In genomic region chr19:18282788-18283141, GRCh38 we compare ENCODE assay signal across 1 cellular context.
TF ChIP-seq lines count a peak whose summit lies in the region.

No MANE protein-coding gene starts in this region.

TF ChIP-seq in K562, 482 proteins besides CTCF, POLR2A, EP300 and RAD21 (continued from another document and continues in another):
- TF ChIP-seq MGA (IDR thresholded peaks at IDR 0.05) (peak; percentile 80), ZNF165 (CRISPR knock-in tag; IDR thresholded peaks at IDR 0.05; ENCODE audit: borderline replicate concordance) (no peak), TRIM25 (IDR thresholded peaks at IDR 0.05; ENCODE audit: borderline replicate concordance) (no peak), GTF2A2 (tag; IDR thresholded peaks at IDR 0.05) (no peak), TARDBP (IDR thresholded peaks at IDR 0.05) (no peak), ZNF77 (CRISPR knock-in tag; IDR thresholded peaks at IDR 0.05) (no peak), C11orf30 (IDR thresholded peaks at IDR 0.05; ENCODE audit: low read depth) (no peak), ZNF561 (CRISPR knock-in tag; conservative IDR thresholded peaks at IDR 0.05) (no peak), ATF2 (CRISPR knock-in tag; IDR thresholded peaks at IDR 0.05) (no peak), ZNF398 (CRISPR knock-in tag; IDR thresholded peaks at IDR 0.05) (no peak), ZNF143 (CRISPR knock-in tag; IDR thresholded peaks at IDR 0.05) (no peak), RFX1 (IDR thresholded peaks at IDR 0.05) (no peak), FOXP1 (CRISPR knock-in tag; IDR thresholded peaks at IDR 0.05) (no peak), BCL6 (CRISPR knock-in tag; IDR thresholded peaks at IDR 0.05) (no peak), ARID3A (IDR thresholded peaks at IDR 0.05; ENCODE audit: borderline replicate concordance, low read depth, low read length) (no peak), STAG1 (CRISPR knock-in tag; IDR thresholded peaks at IDR 0.05; ENCODE audit: borderline replicate concordance) (no peak), HDAC1 (IDR thresholded peaks at IDR 0.05) (peak in 1 of 2 experiments; percentile 87; a peak in 2 of 4 replicates), L3MBTL2 (IDR thresholded peaks at IDR 0.05) (peak; percentile 64; the same call in 1 of the 2 replicates), ZNF184 (CRISPR knock-in tag; IDR thresholded peaks at IDR 0.05) (no peak), LCOR (CRISPR knock-in tag; IDR thresholded peaks at IDR 0.05) (no peak), GTF2F1 (IDR thresholded peaks at IDR 0.05; ENCODE audit: low read depth, low read length) (no peak), HOMEZ (CRISPR knock-in tag; IDR thresholded peaks at IDR 0.05) (no peak), ID3 (CRISPR knock-in tag; IDR thresholded peaks at IDR 0.05) (no peak), ID3 (tag; IDR thresholded peaks at IDR 0.05) (0 out of 2 replicates have a peak, but pooled peaks have one; percentile 22), HMGN3 (IDR thresholded peaks at IDR 0.05; ENCODE audit: borderline replicate concordance, extremely low read depth, insufficient read length, low read depth, low read length) (peak; percentile 40), NFIC (IDR thresholded peaks at IDR 0.05) (peak; percentile 8; the same call in 1 of the 2 replicates), RAD51 (IDR thresholded peaks at IDR 0.05; ENCODE audit: borderline replicate concordance, low read depth) (no peak), JUN (IDR thresholded peaks at IDR 0.05; ENCODE audit: borderline replicate concordance, low read depth, low read length) (no peak), JUN (CRISPR knock-in tag; IDR thresholded peaks at IDR 0.05; ENCODE audit: borderline replicate concordance) (no peak), PHF20 (IDR thresholded peaks at IDR 0.05; ENCODE audit: partially characterized antibody) (no peak), U2AF2 (optimal IDR thresholded peaks at IDR 0.05; ENCODE audit: low read depth, low read length) (no peak), HDAC6 (IDR thresholded peaks at IDR 0.05; ENCODE audit: low read depth, low read length) (no peak), TAF1 (IDR thresholded peaks at IDR 0.05; ENCODE audit: control insufficient read depth, extremely low read depth, insufficient read depth, low read length, severe bottlenecking) (peak; percentile 31), MAX (CRISPR knock-in tag; IDR thresholded peaks at IDR 0.05) (peak; percentile 59; the same call in 1 of the 2 replicates), VEZF1 (CRISPR knock-in tag; IDR thresholded peaks at IDR 0.05) (no peak), TCF15 (CRISPR knock-in tag; IDR thresholded peaks at IDR 0.05) (no peak), BMI1 (IDR thresholded peaks at IDR 0.05; ENCODE audit: low read length) (no peak)
